ENCODE assay signal across 25 cellular contexts in genomic region chr12:124254126-124254525, GRCh38. TPM values are rescaled to one million over a fixed set of nuclear protein-coding genes. Genes with fewer than 3 reads are reported as not detected.
"Had no signal": no experiment of that assay in that cellular context is flagged by ENCODE, and none has a peak within 500 bp of the region (broad histone marks: within the 10 kb centered on the region; RNA-seq: fewer than 3 reads in every experiment).

No MANE protein-coding gene starts in this region.

- H3K4me3 Mint-ChIP-seq: endodermal cell; naive thymus-derived CD4-positive, alpha-beta T cell; nephron; neural progenitor cell; stimulated activated memory B cell treated with anti-CD40 and anti-IgM and Interleukin-4, amounts not matched to agents 10 μg/mL and 1 μg/mL and 100 μg/mL, for 72 hours; type B pancreatic cell had no signal

- H3K9me3 ChIP-seq: gastrocnemius medialis, left lung, prostate gland, spleen, testis, tibial artery had no signal

- H3K4me1 ChIP-seq: gastrocnemius medialis, neural progenitor cell, prostate gland, spleen, testis had no signal

- DNase-seq: effector CD8-positive, alpha-beta T cell; endodermal cell; foreskin fibroblast; gastrocnemius medialis; head of caudate nucleus; left lung; mesenchymal stem cell; midbrain; naive thymus-derived CD4-positive, alpha-beta T cell; nucleus accumbens; right cardiac atrium; spleen; stimulated activated CD4-positive, alpha-beta T cell treated with anti-CD3 and anti-CD28 coated beads, Interleukin-4, amount 100 ng/mL, for 4 hours; stimulated activated naive CD8-positive, alpha-beta T cell treated with anti-CD3 and anti-CD28 coated beads, Interleukin-15, Interleukin-2, amounts not matched to agents 100 U/mL and 50 U/mL, for 24 hours; substantia nigra; testis had no signal

- H3K36me3 Mint-ChIP-seq: naive thymus-derived CD4-positive, alpha-beta T cell; neural progenitor cell; stimulated activated memory B cell treated with anti-CD40 and anti-IgM and Interleukin-4, amounts not matched to agents 10 μg/mL and 1 μg/mL and 100 μg/mL, for 72 hours; type B pancreatic cell had no signal

- H3K9ac ChIP-seq: neural progenitor cell had no signal

- H3K9me3 Mint-ChIP-seq: endodermal cell; nephron; neural progenitor cell; stimulated activated memory B cell treated with anti-CD40 and anti-IgM and Interleukin-4, amounts not matched to agents 10 μg/mL and 1 μg/mL and 100 μg/mL, for 72 hours; type B pancreatic cell had no signal

- H3K27ac ChIP-seq: epithelial cell of prostate, gastrocnemius medialis, left lung, neural progenitor cell, prostate gland, skin epidermis, spleen, testis, tibial artery had no signal

- H3K27ac Mint-ChIP-seq: endodermal cell; naive thymus-derived CD4-positive, alpha-beta T cell; nephron; neural progenitor cell; stimulated activated memory B cell treated with anti-CD40 and anti-IgM and Interleukin-4, amounts not matched to agents 10 μg/mL and 1 μg/mL and 100 μg/mL, for 72 hours; type B pancreatic cell had no signal

- H3K4me3 ChIP-seq: gastrocnemius medialis, left lung, neural progenitor cell, prostate gland, skin epidermis, spleen, testis, tibial artery had no signal

- H3K36me3 ChIP-seq: gastrocnemius medialis, left lung, neural progenitor cell, prostate gland, spleen, tibial artery had no signal

- H3K27me3 ChIP-seq: neural progenitor cell, testis had no signal

- H3K4me1 Mint-ChIP-seq: endodermal cell; stimulated activated memory B cell treated with anti-CD40 and anti-IgM and Interleukin-4, amounts not matched to agents 10 μg/mL and 1 μg/mL and 100 μg/mL, for 72 hours had no signal

RNA-seq across cellular contexts. Expression of gene RFLNA, which starts 40.8 kb away (rescaled TPM):
- total RNA-seq: esophagus mucosa; naive thymus-derived CD4-positive, alpha-beta T cell had no signal
